Comparison of ENCODE assay signal across 8 cellular contexts in the genomic region with DNA sequence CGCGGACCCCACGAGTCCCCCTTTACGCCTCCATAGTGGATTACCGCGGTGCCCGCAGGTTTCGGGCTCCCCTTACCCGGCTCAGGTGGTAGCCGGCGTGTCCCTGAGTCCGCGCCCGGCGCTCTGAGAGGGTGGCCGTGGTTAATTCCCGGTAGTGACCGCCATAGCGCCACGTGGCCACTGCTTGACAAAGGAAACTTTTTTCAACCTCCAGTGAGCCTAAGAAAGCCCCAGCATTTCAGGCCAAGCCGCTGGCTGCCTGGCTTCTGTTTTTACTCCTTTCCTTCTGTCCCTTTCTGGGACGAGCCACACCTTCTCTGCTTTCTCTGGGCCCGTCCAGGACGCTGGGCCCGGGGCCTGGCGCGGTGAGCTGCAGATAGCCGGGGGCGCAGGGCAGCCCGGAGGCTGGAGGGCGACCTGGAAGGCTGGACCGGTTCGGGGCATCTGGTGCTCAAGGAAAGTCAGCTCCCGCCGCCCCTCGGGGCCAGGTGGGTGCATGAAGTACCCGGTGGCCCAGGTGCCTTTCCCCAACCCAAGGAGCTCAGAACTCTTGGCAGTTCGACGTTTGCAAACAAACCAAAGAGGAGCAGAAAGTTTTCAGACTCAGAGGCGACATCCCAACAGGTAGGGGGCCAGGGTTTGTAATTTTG. TPM values are rescaled to one million over a fixed set of nuclear protein-coding genes. Genes with fewer than 3 reads are reported as not detected.
A peak's percentile ranks its signal among the peaks of the same experiment; 100 is the strongest.
DNase-seq lines count a peak whose midpoint lies in the region; ATAC-seq and TF ChIP-seq lines count a peak whose summit lies in the region.

No MANE protein-coding gene starts in this region.

- no peaks in the 10 kb centered on the region for H3F3A ChIP-seq in OCI-LY1 (ENCODE audit: insufficient read depth, low read length)

- peak overlapping the region; percentile 81 for H3K4me2 ChIP-seq in OCI-LY1 (ENCODE audit: low read length)

- H3K79me2 ChIP-seq in OCI-LY1 (ENCODE audit: insufficient read depth, low read length), result no peaks in the 10 kb centered on the region

- no peak overlapping the region for H3K27ac Mint-ChIP-seq in stimulated activated naive CD8-positive, alpha-beta T cell treated with anti-CD3 and anti-CD28 coated beads, Interleukin-15, Interleukin-2, amounts not matched to agents 100 ng/mL and 50 ng/mL, for 24 hours

- H3K36me3 ChIP-seq in OCI-LY1 (ENCODE audit: insufficient read depth, low read length) (no peaks in the 10 kb centered on the region), breast epithelium (no peaks in the 10 kb centered on the region)

- intact Hi-C loops in breast epithelium (cut with DNase I; ENCODE audit: low total_unique reads), result no loop called here

- H3K4me1 Mint-ChIP-seq in stimulated activated naive CD8-positive, alpha-beta T cell treated with anti-CD3 and anti-CD28 coated beads, Interleukin-15, Interleukin-2, amounts not matched to agents 100 ng/mL and 50 ng/mL, for 24 hours (ENCODE audit: low read depth), result peaks cover 18% of the 10 kb centered on the region

- H3K27me3 ChIP-seq in OCI-LY1 (ENCODE audit: insufficient read depth, low read length) (peaks cover 7% of the 10 kb centered on the region; the same call in 1 of the 2 replicates), breast epithelium (no peaks in the 10 kb centered on the region)

- DNase-seq in CD1c-positive myeloid dendritic cell (ENCODE audit: extremely low spot score) (peak; percentile 43), breast epithelium (ENCODE audit: low spot score in 2 of 2) (peak; percentile 50 to 66), kidney tubule cell (ENCODE audit: low spot score) (peak; percentile 68)

- H3K27me3 Mint-ChIP-seq in stimulated activated naive CD8-positive, alpha-beta T cell treated with anti-CD3 and anti-CD28 coated beads, Interleukin-15, Interleukin-2, amounts not matched to agents 100 ng/mL and 50 ng/mL, for 24 hours, result peaks cover 38% of the 10 kb centered on the region

- H3K9me3 ChIP-seq in OCI-LY1 (ENCODE audit: low read length), result no peaks in the 10 kb centered on the region
- no peaks in the 10 kb centered on the region for H3K9me3 ChIP-seq in breast epithelium

- H3K36me3 Mint-ChIP-seq in stimulated activated naive CD8-positive, alpha-beta T cell treated with anti-CD3 and anti-CD28 coated beads, Interleukin-15, Interleukin-2, amounts not matched to agents 100 ng/mL and 50 ng/mL, for 24 hours (ENCODE audit: low read depth), result no peaks in the 10 kb centered on the region

- H4K20me1 ChIP-seq in OCI-LY1 (ENCODE audit: insufficient read depth, low read length), result no peaks in the 10 kb centered on the region

- H3K9me3 Mint-ChIP-seq in stimulated activated naive CD8-positive, alpha-beta T cell treated with anti-CD3 and anti-CD28 coated beads, Interleukin-15, Interleukin-2, amounts not matched to agents 100 ng/mL and 50 ng/mL, for 24 hours, result no peaks in the 10 kb centered on the region

- no peak overlapping the region for H3K27ac ChIP-seq in OCI-LY1 (ENCODE audit: low read depth, low read length, poor library complexity, severe bottlenecking)
- H3K27ac ChIP-seq in breast epithelium, result peak overlapping the region; percentile 95 to 96

- H3K9ac ChIP-seq in OCI-LY1 (ENCODE audit: low read length), result peak overlapping the region; percentile 59; the same call in 1 of the 2 replicates

- peak overlapping the region; percentile 81; the same call in 1 of the 2 replicates for H2AFZ ChIP-seq in OCI-LY1 (ENCODE audit: low read length)

- TF ChIP-seq POLR2A in breast epithelium (IDR thresholded peaks at IDR 0.05), result no peak

- peaks cover 11% of the 10 kb centered on the region for H3K4me1 ChIP-seq in OCI-LY1 (ENCODE audit: insufficient read depth, low read length, severe bottlenecking)
- H3K4me1 ChIP-seq in breast epithelium, result peaks cover 2 to 19% of the 10 kb centered on the region in 2 donors

- no peaks in the 10 kb centered on the region for H3K9me2 ChIP-seq in OCI-LY1 (ENCODE audit: low read depth, low read length)

- TF ChIP-seq CTCF in OCI-LY1 (IDR thresholded peaks at IDR 0.05; ENCODE audit: low read length) (no peak), breast epithelium (IDR thresholded peaks at IDR 0.05) (no peak)

- H3K4me3 ChIP-seq in OCI-LY1 (ENCODE audit: low read depth, low read length, poor library complexity, severe bottlenecking) (peak overlapping the region; percentile 61), breast epithelium (peak overlapping the region; percentile 82 to 98 (median 91))

- peak overlapping the region; percentile 77 for H3K4me3 Mint-ChIP-seq in stimulated activated naive CD8-positive, alpha-beta T cell treated with anti-CD3 and anti-CD28 coated beads, Interleukin-15, Interleukin-2, amounts not matched to agents 100 ng/mL and 50 ng/mL, for 24 hours

- peak; percentile 41 for ATAC-seq in GM18909 (IDR thresholded peaks at IDR 0.05; ENCODE audit: poor library complexity, unreplicated experiment)
- peak; percentile 38 for ATAC-seq in HG03135 (IDR thresholded peaks at IDR 0.05; ENCODE audit: unreplicated experiment)
- ATAC-seq in GM18870 (IDR thresholded peaks at IDR 0.05; ENCODE audit: unreplicated experiment), result no peak

RNA-seq across cellular contexts. Expression of a gene that starts 0.5 kb away (rescaled TPM):
- total RNA-seq in breast epithelium, result 100 to 1,000 TPM in 2 of 3 donors, 10 to 100 TPM in 1; 63.6 to 138 (median 124) TPM
